8 cellular contexts compared by ENCODE assay signal in the genomic region with DNA sequence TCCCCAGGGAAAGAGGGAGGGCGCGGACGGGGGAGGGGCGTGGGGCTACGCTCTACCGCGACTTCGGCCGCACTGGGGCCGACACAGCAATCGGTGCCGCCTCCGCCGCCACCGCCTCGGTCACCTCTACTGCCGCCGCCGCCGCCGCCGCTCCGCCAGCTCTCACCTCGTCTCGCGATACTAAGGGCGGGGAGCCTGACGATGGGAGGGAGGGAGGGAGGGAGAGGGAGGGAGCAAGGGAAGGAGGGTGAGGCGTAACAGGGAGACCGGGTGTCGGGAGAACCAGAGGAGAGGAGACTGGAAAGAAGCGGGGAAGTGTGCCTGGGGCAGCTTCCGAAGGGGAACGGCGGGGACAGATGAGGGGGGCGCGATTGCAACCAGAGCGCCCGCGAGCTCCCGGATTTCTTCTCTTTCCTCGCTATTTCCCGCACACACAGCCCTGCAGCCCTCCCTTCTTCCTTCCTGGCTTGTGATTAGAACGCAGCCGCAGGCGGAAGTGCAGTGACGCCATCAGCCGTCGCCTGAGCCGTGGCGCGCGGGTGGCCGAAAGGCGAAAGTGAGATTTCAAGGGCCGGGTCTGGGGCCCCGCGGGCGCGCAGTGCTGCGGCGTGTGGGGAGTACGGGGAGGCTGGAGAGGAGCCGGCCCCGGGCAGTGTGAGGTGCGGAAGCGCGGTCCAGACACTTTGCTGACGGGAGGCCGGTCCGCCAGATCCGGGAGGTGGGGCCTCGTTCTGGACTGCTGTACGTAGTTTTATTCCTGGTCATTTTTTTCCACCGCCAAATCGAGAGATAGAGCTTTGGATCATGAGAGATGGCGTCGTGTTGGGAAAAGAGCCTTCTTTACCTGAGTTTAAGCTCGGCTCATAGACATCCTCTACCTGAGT. TPM values are rescaled to one million over a fixed set of nuclear protein-coding genes. Genes with fewer than 3 reads are reported as not detected.
DNase-seq lines count a peak whose midpoint lies in the region; ATAC-seq and TF ChIP-seq lines count a peak whose summit lies in the region.

A gene with protein sequence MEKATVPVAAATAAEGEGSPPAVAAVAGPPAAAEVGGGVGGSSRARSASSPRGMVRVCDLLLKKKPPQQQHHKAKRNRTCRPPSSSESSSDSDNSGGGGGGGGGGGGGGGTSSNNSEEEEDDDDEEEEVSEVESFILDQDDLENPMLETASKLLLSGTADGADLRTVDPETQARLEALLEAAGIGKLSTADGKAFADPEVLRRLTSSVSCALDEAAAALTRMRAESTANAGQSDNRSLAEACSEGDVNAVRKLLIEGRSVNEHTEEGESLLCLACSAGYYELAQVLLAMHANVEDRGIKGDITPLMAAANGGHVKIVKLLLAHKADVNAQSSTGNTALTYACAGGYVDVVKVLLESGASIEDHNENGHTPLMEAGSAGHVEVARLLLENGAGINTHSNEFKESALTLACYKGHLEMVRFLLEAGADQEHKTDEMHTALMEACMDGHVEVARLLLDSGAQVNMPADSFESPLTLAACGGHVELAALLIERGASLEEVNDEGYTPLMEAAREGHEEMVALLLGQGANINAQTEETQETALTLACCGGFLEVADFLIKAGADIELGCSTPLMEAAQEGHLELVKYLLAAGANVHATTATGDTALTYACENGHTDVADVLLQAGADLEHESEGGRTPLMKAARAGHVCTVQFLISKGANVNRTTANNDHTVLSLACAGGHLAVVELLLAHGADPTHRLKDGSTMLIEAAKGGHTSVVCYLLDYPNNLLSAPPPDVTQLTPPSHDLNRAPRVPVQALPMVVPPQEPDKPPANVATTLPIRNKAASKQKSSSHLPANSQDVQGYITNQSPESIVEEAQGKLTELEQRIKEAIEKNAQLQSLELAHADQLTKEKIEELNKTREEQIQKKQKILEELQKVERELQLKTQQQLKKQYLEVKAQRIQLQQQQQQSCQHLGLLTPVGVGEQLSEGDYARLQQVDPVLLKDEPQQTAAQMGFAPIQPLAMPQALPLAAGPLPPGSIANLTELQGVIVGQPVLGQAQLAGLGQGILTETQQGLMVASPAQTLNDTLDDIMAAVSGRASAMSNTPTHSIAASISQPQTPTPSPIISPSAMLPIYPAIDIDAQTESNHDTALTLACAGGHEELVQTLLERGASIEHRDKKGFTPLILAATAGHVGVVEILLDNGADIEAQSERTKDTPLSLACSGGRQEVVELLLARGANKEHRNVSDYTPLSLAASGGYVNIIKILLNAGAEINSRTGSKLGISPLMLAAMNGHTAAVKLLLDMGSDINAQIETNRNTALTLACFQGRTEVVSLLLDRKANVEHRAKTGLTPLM (N-terminal part only) (minus strand): TSS at position 131 of the 884 bp plus-strand sequence. CDS start 130 bp downstream, at position 1.

- no peaks in the 10 kb centered on the region for H3K27me3 ChIP-seq in thymus (ENCODE audit: control insufficient read depth, insufficient read depth)

- H3K27ac Mint-ChIP-seq in activated naive CD8-positive, alpha-beta T cell = peak within 1 kb of the TSS; percentile 100
- H3K27ac Mint-ChIP-seq in glutamatergic neuron (ENCODE audit: unreplicated experiment) (peak within 1 kb of the TSS; percentile 98), osteocyte (ENCODE audit: unreplicated experiment) (peak within 1 kb of the TSS; percentile 100)

- DNase-seq in GM10266 (ENCODE audit: extremely low spot score) (peak; percentile 87), NCI-H1092 treated with DMSO at 0.1 percent for 48 hours (lab: John Stamatoyannopoulos, UW) (peak; percentile 96), SKM-1 (lab: John Stamatoyannopoulos, UW; ENCODE audit: unreplicated experiment) (peak; percentile 80), glutamatergic neuron (peak; percentile 95), osteocyte (ENCODE audit: extremely low spot score, unreplicated experiment) (peak; percentile 97)

- ATAC-seq in HG02610 (IDR thresholded peaks at IDR 0.05; ENCODE audit: unreplicated experiment) = peak; percentile 80

- no peaks in the 10 kb centered on the region for H3K9me3 Mint-ChIP-seq in activated naive CD8-positive, alpha-beta T cell (ENCODE audit: low read depth)
- peaks cover 14% of the 10 kb centered on the region for H3K9me3 Mint-ChIP-seq in glutamatergic neuron (ENCODE audit: unreplicated experiment)
- H3K9me3 Mint-ChIP-seq in osteocyte (ENCODE audit: unreplicated experiment) = no peaks in the 10 kb centered on the region

- H3K4me3 ChIP-seq in thymus (ENCODE audit: low read length) = peak within 1 kb of the TSS; percentile 93

- no peaks in the 10 kb centered on the region for H3K36me3 ChIP-seq in thymus (ENCODE audit: control insufficient read depth, insufficient read depth)

- H3K27ac ChIP-seq in thymus (ENCODE audit: low read depth) = peak within 1 kb of the TSS; percentile 98

- no peaks in the 10 kb centered on the region for H3K9me3 ChIP-seq in thymus (ENCODE audit: control insufficient read depth)

- peaks cover 5% of the 10 kb centered on the region for H3K36me3 Mint-ChIP-seq in activated naive CD8-positive, alpha-beta T cell
- H3K36me3 Mint-ChIP-seq in glutamatergic neuron (ENCODE audit: unreplicated experiment) (no peaks in the 10 kb centered on the region), osteocyte (ENCODE audit: unreplicated experiment) (no peaks in the 10 kb centered on the region)

- no peaks in the 10 kb centered on the region for H3K27me3 Mint-ChIP-seq in activated naive CD8-positive, alpha-beta T cell
- H3K27me3 Mint-ChIP-seq in glutamatergic neuron (ENCODE audit: unreplicated experiment) (peaks cover 10% of the 10 kb centered on the region), osteocyte (ENCODE audit: unreplicated experiment) (no peaks in the 10 kb centered on the region)

- no peak for TF ChIP-seq CTCF in GM10266 (IDR thresholded peaks at IDR 0.05; ENCODE audit: control insufficient read depth, insufficient read depth, low read depth, missing control alignments)
- no peak for TF ChIP-seq CTCF in glutamatergic neuron (IDR thresholded peaks at IDR 0.05; ENCODE audit: partially characterized antibody, unreplicated experiment)
- TF ChIP-seq CTCF in osteocyte (IDR thresholded peaks at IDR 0.05) = no peak

- peaks cover 63% of the 10 kb centered on the region for H3K4me1 Mint-ChIP-seq in activated naive CD8-positive, alpha-beta T cell (ENCODE audit: low read depth)
- H3K4me1 Mint-ChIP-seq in glutamatergic neuron (ENCODE audit: low read depth, unreplicated experiment) (peaks cover 10% of the 10 kb centered on the region), osteocyte (ENCODE audit: unreplicated experiment) (peaks cover 40% of the 10 kb centered on the region)

- H3K4me1 ChIP-seq in thymus (ENCODE audit: control insufficient read depth, insufficient read depth, low read length) = no peaks in the 10 kb centered on the region

- peak within 1 kb of the TSS; percentile 96 for H3K4me3 Mint-ChIP-seq in activated naive CD8-positive, alpha-beta T cell
- H3K4me3 Mint-ChIP-seq in glutamatergic neuron (ENCODE audit: unreplicated experiment) = peak within 1 kb of the TSS; percentile 97
- H3K4me3 Mint-ChIP-seq in osteocyte (ENCODE audit: unreplicated experiment) = peak within 1 kb of the TSS; percentile 99

- under 1% methylated on average over 79 of the region's 79 CpGs for WGBS in thymus

RNA-seq across cellular contexts. Expression of the gene that starts here (rescaled TPM):
- total RNA-seq in glutamatergic neuron (ENCODE audit: unreplicated experiment) (91.9 TPM), osteocyte (68.5 and 76.0 TPM in 2 replicates)
- 12.0 TPM for polyA plus RNA-seq in thymus

Comparison
In these comparisons a context has a peak if more than half of its experiments do, and no peak if none do; other contexts are left out.
1. Peak in every context shown above with its lines: DNase-seq, ATAC-seq, H3K4me3 ChIP-seq and H3K27ac ChIP-seq.